Comparison of ENCODE assay signal across 1 cellular context in the genomic region with DNA sequence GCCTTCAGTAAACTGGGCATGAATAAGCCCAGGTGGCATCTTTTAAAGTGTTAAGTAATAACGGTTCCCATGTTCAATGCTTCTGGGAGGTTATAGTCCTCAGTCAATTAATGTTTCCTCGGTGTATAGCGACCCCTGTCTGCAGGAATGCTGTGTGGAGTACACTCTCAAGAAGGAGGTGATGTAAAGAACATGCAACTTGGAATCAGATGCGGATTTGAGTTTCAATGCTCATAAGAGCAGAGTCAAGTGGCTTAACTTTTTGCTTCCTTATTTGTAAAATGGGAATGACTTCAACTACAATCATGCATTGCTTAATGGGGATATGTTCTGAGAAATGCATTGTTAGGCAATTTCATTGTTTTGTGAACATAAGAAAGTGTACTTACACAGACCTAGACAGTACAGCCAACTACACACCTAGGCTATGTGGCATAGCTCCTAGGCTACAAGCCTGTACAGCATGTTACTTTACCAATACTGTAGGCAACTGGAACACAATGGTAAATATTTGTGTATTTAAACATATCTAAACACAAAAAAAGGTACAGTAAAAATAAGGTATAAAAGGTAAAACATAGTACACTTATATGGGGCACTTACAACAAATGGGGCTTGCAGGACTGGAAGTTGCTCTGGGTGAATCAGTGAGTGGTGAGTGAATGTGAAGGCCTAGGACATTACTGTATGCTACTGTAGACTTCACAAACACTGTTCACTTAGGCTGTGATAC.
TF ChIP-seq lines count a peak whose summit lies in the region.

No MANE protein-coding gene starts in this region.

TF ChIP-seq in K562, 482 proteins besides CTCF, POLR2A, EP300 and RAD21 (continued from another document and continues in another):
- peak in 1 of 2 experiments; percentile 90; a peak in 2 of 4 replicates for TF ChIP-seq RCOR1 (IDR thresholded peaks at IDR 0.05; ENCODE audit: borderline replicate concordance in 1 of 2, low read depth in 2 of 2, low read length in 2 of 2)
- no peak for TF ChIP-seq EGR1 (conservative IDR thresholded peaks at IDR 0.05)
- TF ChIP-seq, protein P1, sequence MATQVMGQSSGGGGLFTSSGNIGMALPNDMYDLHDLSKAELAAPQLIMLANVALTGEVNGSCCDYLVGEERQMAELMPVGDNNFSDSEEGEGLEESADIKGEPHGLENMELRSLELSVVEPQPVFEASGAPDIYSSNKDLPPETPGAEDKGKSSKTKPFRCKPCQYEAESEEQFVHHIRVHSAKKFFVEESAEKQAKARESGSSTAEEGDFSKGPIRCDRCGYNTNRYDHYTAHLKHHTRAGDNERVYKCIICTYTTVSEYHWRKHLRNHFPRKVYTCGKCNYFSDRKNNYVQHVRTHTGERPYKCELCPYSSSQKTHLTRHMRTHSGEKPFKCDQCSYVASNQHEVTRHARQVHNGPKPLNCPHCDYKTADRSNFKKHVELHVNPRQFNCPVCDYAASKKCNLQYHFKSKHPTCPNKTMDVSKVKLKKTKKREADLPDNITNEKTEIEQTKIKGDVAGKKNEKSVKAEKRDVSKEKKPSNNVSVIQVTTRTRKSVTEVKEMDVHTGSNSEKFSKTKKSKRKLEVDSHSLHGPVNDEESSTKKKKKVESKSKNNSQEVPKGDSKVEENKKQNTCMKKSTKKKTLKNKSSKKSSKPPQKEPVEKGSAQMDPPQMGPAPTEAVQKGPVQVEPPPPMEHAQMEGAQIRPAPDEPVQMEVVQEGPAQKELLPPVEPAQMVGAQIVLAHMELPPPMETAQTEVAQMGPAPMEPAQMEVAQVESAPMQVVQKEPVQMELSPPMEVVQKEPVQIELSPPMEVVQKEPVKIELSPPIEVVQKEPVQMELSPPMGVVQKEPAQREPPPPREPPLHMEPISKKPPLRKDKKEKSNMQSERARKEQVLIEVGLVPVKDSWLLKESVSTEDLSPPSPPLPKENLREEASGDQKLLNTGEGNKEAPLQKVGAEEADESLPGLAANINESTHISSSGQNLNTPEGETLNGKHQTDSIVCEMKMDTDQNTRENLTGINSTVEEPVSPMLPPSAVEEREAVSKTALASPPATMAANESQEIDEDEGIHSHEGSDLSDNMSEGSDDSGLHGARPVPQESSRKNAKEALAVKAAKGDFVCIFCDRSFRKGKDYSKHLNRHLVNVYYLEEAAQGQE (CRISPR knock-in tag; IDR thresholded peaks at IDR 0.05; ENCODE audit: low read depth) = no peak
- TF ChIP-seq, protein P2, sequence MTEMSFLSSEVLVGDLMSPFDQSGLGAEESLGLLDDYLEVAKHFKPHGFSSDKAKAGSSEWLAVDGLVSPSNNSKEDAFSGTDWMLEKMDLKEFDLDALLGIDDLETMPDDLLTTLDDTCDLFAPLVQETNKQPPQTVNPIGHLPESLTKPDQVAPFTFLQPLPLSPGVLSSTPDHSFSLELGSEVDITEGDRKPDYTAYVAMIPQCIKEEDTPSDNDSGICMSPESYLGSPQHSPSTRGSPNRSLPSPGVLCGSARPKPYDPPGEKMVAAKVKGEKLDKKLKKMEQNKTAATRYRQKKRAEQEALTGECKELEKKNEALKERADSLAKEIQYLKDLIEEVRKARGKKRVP (CRISPR knock-in tag; IDR thresholded peaks at IDR 0.05) = peak; percentile 95
- TF ChIP-seq NBN (IDR thresholded peaks at IDR 0.05; ENCODE audit: low read depth) = peak; percentile 45; the same call in 1 of the 2 replicates
- TF ChIP-seq STAT5A (IDR thresholded peaks at IDR 0.05; ENCODE audit: borderline replicate concordance, low read length) = no peak
- TF ChIP-seq, protein P3, sequence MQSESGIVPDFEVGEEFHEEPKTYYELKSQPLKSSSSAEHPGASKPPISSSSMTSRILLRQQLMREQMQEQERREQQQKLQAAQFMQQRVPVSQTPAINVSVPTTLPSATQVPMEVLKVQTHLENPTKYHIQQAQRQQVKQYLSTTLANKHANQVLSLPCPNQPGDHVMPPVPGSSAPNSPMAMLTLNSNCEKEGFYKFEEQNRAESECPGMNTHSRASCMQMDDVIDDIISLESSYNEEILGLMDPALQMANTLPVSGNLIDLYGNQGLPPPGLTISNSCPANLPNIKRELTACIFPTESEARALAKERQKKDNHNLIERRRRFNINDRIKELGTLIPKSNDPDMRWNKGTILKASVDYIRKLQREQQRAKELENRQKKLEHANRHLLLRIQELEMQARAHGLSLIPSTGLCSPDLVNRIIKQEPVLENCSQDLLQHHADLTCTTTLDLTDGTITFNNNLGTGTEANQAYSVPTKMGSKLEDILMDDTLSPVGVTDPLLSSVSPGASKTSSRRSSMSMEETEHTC (IDR thresholded peaks at IDR 0.05) = no peak
- no peak; the same call in 1 of the 2 replicates for TF ChIP-seq SMARCE1 (IDR thresholded peaks at IDR 0.05)
- TF ChIP-seq RBM34 (IDR thresholded peaks at IDR 0.05; ENCODE audit: borderline replicate concordance, insufficient read depth, low read length) = no peak
- no peak for TF ChIP-seq SMARCA5 (IDR thresholded peaks at IDR 0.05)
- TF ChIP-seq SREBF2 (CRISPR knock-in tag; IDR thresholded peaks at IDR 0.05) = no peak
- TF ChIP-seq PTBP1 (IDR thresholded peaks at IDR 0.05; ENCODE audit: low read depth, low read length) = no peak
- peak; percentile 21; the same call in 1 of the 2 replicates for TF ChIP-seq ZNF668 (CRISPR knock-in tag; IDR thresholded peaks at IDR 0.05)
- TF ChIP-seq, protein P4, sequence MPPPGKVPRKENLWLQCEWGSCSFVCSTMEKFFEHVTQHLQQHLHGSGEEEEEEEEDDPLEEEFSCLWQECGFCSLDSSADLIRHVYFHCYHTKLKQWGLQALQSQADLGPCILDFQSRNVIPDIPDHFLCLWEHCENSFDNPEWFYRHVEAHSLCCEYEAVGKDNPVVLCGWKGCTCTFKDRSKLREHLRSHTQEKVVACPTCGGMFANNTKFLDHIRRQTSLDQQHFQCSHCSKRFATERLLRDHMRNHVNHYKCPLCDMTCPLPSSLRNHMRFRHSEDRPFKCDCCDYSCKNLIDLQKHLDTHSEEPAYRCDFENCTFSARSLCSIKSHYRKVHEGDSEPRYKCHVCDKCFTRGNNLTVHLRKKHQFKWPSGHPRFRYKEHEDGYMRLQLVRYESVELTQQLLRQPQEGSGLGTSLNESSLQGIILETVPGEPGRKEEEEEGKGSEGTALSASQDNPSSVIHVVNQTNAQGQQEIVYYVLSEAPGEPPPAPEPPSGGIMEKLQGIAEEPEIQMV (tag; conservative IDR thresholded peaks at IDR 0.05; ENCODE audit: low read depth) = 0 out of 2 replicates have a peak, but pooled peaks have one; percentile 20
- no peak for TF ChIP-seq ZNF780A (CRISPR knock-in tag; IDR thresholded peaks at IDR 0.05)
- TF ChIP-seq NR2C2 (CRISPR knock-in tag; IDR thresholded peaks at IDR 0.05) = no peak
- TF ChIP-seq NR2C2 (tag; IDR thresholded peaks at IDR 0.05) = peak; percentile 51; the same call in 1 of the 2 replicates
- no peak for TF ChIP-seq ZNF778 (CRISPR knock-in tag; IDR thresholded peaks at IDR 0.05)
- TF ChIP-seq EWSR1 (IDR thresholded peaks at IDR 0.05; ENCODE audit: borderline replicate concordance, low read depth, partially characterized antibody) = no peak
- TF ChIP-seq, protein P5, sequence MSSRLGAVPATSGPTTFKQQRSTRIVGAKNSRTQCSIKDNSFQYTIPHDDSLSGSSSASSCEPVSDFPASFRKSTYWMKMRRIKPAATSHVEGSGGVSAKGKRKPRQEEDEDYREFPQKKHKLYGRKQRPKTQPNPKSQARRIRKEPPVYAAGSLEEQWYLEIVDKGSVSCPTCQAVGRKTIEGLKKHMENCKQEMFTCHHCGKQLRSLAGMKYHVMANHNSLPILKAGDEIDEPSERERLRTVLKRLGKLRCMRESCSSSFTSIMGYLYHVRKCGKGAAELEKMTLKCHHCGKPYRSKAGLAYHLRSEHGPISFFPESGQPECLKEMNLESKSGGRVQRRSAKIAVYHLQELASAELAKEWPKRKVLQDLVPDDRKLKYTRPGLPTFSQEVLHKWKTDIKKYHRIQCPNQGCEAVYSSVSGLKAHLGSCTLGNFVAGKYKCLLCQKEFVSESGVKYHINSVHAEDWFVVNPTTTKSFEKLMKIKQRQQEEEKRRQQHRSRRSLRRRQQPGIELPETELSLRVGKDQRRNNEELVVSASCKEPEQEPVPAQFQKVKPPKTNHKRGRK (tag; IDR thresholded peaks at IDR 0.05) = no peak
- TF ChIP-seq, protein P6, sequence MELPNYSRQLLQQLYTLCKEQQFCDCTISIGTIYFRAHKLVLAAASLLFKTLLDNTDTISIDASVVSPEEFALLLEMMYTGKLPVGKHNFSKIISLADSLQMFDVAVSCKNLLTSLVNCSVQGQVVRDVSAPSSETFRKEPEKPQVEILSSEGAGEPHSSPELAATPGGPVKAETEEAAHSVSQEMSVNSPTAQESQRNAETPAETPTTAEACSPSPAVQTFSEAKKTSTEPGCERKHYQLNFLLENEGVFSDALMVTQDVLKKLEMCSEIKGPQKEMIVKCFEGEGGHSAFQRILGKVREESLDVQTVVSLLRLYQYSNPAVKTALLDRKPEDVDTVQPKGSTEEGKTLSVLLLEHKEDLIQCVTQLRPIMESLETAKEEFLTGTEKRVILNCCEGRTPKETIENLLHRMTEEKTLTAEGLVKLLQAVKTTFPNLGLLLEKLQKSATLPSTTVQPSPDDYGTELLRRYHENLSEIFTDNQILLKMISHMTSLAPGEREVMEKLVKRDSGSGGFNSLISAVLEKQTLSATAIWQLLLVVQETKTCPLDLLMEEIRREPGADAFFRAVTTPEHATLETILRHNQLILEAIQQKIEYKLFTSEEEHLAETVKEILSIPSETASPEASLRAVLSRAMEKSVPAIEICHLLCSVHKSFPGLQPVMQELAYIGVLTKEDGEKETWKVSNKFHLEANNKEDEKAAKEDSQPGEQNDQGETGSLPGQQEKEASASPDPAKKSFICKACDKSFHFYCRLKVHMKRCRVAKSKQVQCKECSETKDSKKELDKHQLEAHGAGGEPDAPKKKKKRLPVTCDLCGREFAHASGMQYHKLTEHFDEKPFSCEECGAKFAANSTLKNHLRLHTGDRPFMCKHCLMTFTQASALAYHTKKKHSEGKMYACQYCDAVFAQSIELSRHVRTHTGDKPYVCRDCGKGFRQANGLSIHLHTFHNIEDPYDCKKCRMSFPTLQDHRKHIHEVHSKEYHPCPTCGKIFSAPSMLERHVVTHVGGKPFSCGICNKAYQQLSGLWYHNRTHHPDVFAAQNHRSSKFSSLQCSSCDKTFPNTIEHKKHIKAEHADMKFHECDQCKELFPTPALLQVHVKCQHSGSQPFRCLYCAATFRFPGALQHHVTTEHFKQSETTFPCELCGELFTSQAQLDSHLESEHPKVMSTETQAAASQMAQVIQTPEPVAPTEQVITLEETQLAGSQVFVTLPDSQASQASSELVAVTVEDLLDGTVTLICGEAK (IDR thresholded peaks at IDR 0.05) = peak; percentile 23; the same call in 1 of the 2 replicates
- TF ChIP-seq, protein P6 (CRISPR knock-in tag; IDR thresholded peaks at IDR 0.05) = no peak
- TF ChIP-seq DDX20 (tag; IDR thresholded peaks at IDR 0.05; ENCODE audit: low read depth) = peak; percentile 37; the same call in 1 of the 2 replicates
- TF ChIP-seq KAT7 (CRISPR knock-in tag; IDR thresholded peaks at IDR 0.05; ENCODE audit: borderline replicate concordance) = no peak
- no peak for TF ChIP-seq ZNF174 (CRISPR knock-in tag; IDR thresholded peaks at IDR 0.05)
- no peak for TF ChIP-seq HNRNPK (IDR thresholded peaks at IDR 0.05; ENCODE audit: low read depth, low read length, poor library complexity, severe bottlenecking)
- no peak for TF ChIP-seq PRPF4 (IDR thresholded peaks at IDR 0.05; ENCODE audit: insufficient read depth, low read depth, low read length, poor library complexity, severe bottlenecking)
- TF ChIP-seq POLR2G (IDR thresholded peaks at IDR 0.05; ENCODE audit: low read depth, low read length) = no peak
- TF ChIP-seq ZNF444 (CRISPR knock-in tag; IDR thresholded peaks at IDR 0.05) = no peak
- no peak for TF ChIP-seq HMG20A (CRISPR knock-in tag; conservative IDR thresholded peaks at IDR 0.05)
- no peak for TF ChIP-seq DACH1 (IDR thresholded peaks at IDR 0.05; ENCODE audit: partially characterized antibody)
- no peak for TF ChIP-seq KDM1A (IDR thresholded peaks at IDR 0.05)
- TF ChIP-seq KAT8 (IDR thresholded peaks at IDR 0.05; ENCODE audit: low read depth) = no peak
- TF ChIP-seq SUPT5H (IDR thresholded peaks at IDR 0.05) = no peak
- no peak for TF ChIP-seq ZFP30 (CRISPR knock-in tag; IDR thresholded peaks at IDR 0.05; ENCODE audit: borderline replicate concordance)
- no peak for TF ChIP-seq MCM7 (IDR thresholded peaks at IDR 0.05)
- peak; percentile 91 for TF ChIP-seq ZNF584 (CRISPR knock-in tag; IDR thresholded peaks at IDR 0.05; ENCODE audit: low read depth)
- no peak for TF ChIP-seq PHF20 (IDR thresholded peaks at IDR 0.05; ENCODE audit: partially characterized antibody)
- TF ChIP-seq RFX1 (IDR thresholded peaks at IDR 0.05) = no peak
- TF ChIP-seq, protein P7, sequence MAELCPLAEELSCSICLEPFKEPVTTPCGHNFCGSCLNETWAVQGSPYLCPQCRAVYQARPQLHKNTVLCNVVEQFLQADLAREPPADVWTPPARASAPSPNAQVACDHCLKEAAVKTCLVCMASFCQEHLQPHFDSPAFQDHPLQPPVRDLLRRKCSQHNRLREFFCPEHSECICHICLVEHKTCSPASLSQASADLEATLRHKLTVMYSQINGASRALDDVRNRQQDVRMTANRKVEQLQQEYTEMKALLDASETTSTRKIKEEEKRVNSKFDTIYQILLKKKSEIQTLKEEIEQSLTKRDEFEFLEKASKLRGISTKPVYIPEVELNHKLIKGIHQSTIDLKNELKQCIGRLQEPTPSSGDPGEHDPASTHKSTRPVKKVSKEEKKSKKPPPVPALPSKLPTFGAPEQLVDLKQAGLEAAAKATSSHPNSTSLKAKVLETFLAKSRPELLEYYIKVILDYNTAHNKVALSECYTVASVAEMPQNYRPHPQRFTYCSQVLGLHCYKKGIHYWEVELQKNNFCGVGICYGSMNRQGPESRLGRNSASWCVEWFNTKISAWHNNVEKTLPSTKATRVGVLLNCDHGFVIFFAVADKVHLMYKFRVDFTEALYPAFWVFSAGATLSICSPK (IDR thresholded peaks at IDR 0.05; ENCODE audit: borderline replicate concordance) = no peak
- TF ChIP-seq PCBP2 (IDR thresholded peaks at IDR 0.05; ENCODE audit: low read depth, low read length, poor library complexity, severe bottlenecking) = no peak
